In genomic region chr7:139075031-139075652, GRCh38 we compare ENCODE assay signal across 8 cellular contexts. TPM values are rescaled to one million over a fixed set of nuclear protein-coding genes. Genes with fewer than 3 reads are reported as not detected.
DNase-seq lines count a peak whose midpoint lies in the region; ATAC-seq and TF ChIP-seq lines count a peak whose summit lies in the region.

No MANE protein-coding gene starts in this region.

- H3K27me3 ChIP-seq in Panc1 (ENCODE audit: control insufficient read depth, insufficient read depth, low read length), result no peaks in the 10 kb centered on the region
- H3K27me3 ChIP-seq in tibial nerve, result no peaks in the 10 kb centered on the region

- peaks cover 31% of the 10 kb centered on the region for H3K36me3 ChIP-seq in Panc1 (ENCODE audit: control insufficient read depth, insufficient read depth, low read length)
- peaks cover 2 to 86% (median 20%) of the 10 kb centered on the region in 3 donors for H3K36me3 ChIP-seq in tibial nerve

- peak; percentile 88 for TF ChIP-seq CTCF in Panc1 (IDR thresholded peaks at IDR 0.05)
- TF ChIP-seq CTCF in fibroblast of pulmonary artery (IDR thresholded peaks at IDR 0.05; ENCODE audit: low read length, missing control alignments), result peak; percentile 82
- TF ChIP-seq CTCF in tibial nerve (IDR thresholded peaks at IDR 0.05), result peak; percentile 71 to 83 (median 80)

- peak in 1 of 2 donors; percentile 17 for TF ChIP-seq EP300 in tibial nerve (IDR thresholded peaks at IDR 0.05)

- CTCF ChIA-PET in Panc1 (lab: Charles Lee), result interaction anchor here (0.6 to 1.2 kb wide), 9 partner anchors 22 to 240 kb away, joined by 3 to 4 read pairs (median 3); no protein-coding TSS in a partner anchor

- TF ChIP-seq POLR2A in tibial nerve (IDR thresholded peaks at IDR 0.05), result no peak

- H3K4me3 ChIP-seq in Panc1 (ENCODE audit: low read depth in 2 of 2, low read length in 2 of 2) (no peak overlapping the region), fibroblast of pulmonary artery (replicated peaks; ENCODE audit: low read depth, low read length) (no peak overlapping the region), tibial nerve (no peak overlapping the region)

- H3K27ac ChIP-seq in Panc1 (ENCODE audit: low read length) (peak overlapping the region; percentile 70; the same call in 1 of the 2 replicates), tibial nerve (peak overlapping the region in 2 of 4 donors; percentile 68 to 72)

- POLR2A ChIA-PET in Panc1 (lab: Charles Lee), result no interaction called here

- peak; percentile 54 for DNase-seq in Daoy (ENCODE audit: low read depth)
- peak; percentile 86 for DNase-seq in KBM-7
- peak; percentile 84 for DNase-seq in Panc1 (ENCODE audit: low read depth, low spot score)
- DNase-seq in activated T-helper 1 cell treated with Interleukin-2 at 50 U/mL for 16 hours (ENCODE audit: low read depth), result peak; percentile 42
- DNase-seq in fibroblast of pulmonary artery (ENCODE audit: low read depth), result peak; percentile 90
- DNase-seq in non-pigmented ciliary epithelial cell (ENCODE audit: low read depth), result peak; percentile 42
- peak; percentile 29 to 90 for DNase-seq in tibial nerve (ENCODE audit: low spot score in 2 of 2)

- ATAC-seq in GM21723 (IDR thresholded peaks at IDR 0.05; ENCODE audit: unreplicated experiment) (peak; percentile 90), Panc1 (peak; percentile 88)

- H3K9me3 ChIP-seq in Panc1 (ENCODE audit: control insufficient read depth, insufficient read depth, low read depth, low read length) (no peaks in the 10 kb centered on the region), tibial nerve (no peaks in the 10 kb centered on the region)

- H3K4me1 ChIP-seq in Panc1 (ENCODE audit: control insufficient read depth, insufficient read depth, low read length), result peaks cover 3% of the 10 kb centered on the region; the same call in 1 of the 2 replicates
- H3K4me1 ChIP-seq in tibial nerve, result peaks cover 0 to 13% (median 1%) of the 10 kb centered on the region in 4 donors

- in situ Hi-C loops in KBM-7 (cut with MboI; ENCODE audit: low pct_unique_long_range_greater_than_20kb, low sequenced_read_pairs), result no loop called here
- in situ Hi-C loops in Panc1 (cut with HindIII; ENCODE audit: low pct_unique_long_range_greater_than_20kb, low sequenced_read_pairs), result no loop called here

- intact Hi-C loops in Panc1 (cut with micrococcal nuclease; ENCODE audit: unreplicated experiment), result no loop called here

- WGBS in tibial nerve, 2 donors, result 37 to 38% methylated on average over 9 of the region's 9 CpGs

- BruUV-seq in Panc1 (replicated peaks; lab: Mats Ljungman, UMichigan), result no TSS peak

RNA-seq across cellular contexts. Expression of gene ZC3HAV1, which starts 34.4 kb away (rescaled TPM):
- 51.8 and 52.6 TPM in 2 replicates for total RNA-seq in Daoy (2014; rRNA removed; shearing (Covaris generic))
- 47.1 TPM for total RNA-seq in Panc1 (2021; ENCODE audit: unreplicated experiment)
- 18.0 TPM for polyA plus RNA-seq in Panc1 (2012; ENCODE audit: insufficient read length)
- total RNA-seq in tibial nerve, result 10 to 100 TPM; 30.3 to 38.2 (median 31.7) TPM

RNA-seq across cellular contexts. Expression of gene ZC3HAV1L, which starts 39.3 kb away (rescaled TPM):
- total RNA-seq in Daoy (2014; rRNA removed; shearing (Covaris generic)), result 5.4 and 7.9 TPM in 2 replicates
- total RNA-seq in Panc1 (2021; ENCODE audit: unreplicated experiment) (27.3 TPM), tibial nerve (10 to 100 TPM; 36.9 to 68.8 (median 53.1) TPM)
- 8.3 TPM for polyA plus RNA-seq in Panc1 (2012; ENCODE audit: insufficient read length)
